ENCODE assay signal across 20 cellular contexts in genomic region chr10:26043469-26043868, GRCh38.
"Had no signal": no experiment of that assay in that cellular context is flagged by ENCODE, and none has a peak within 500 bp of the region (broad histone marks: within the 10 kb centered on the region; RNA-seq: fewer than 3 reads in every experiment).

No MANE protein-coding gene starts in this region.

- H3K36me3 Mint-ChIP-seq: natural killer cell treated with Interleukin-12 subunit alpha and Interleukin-12 subunit beta and Interleukin-15 and Interleukin-18, amount 100 ng/mL, for 72 hours; neural progenitor cell had no signal

- DNase-seq: colonic mucosa; effector CD4-positive, alpha-beta T cell; endodermal cell; erythroblast; head of caudate nucleus; mesenchymal stem cell; midbrain; occipital lobe; pancreas; stimulated activated CD4-positive, alpha-beta T cell treated with anti-CD3 and anti-CD28 coated beads, Interleukin-2, amount 100 ng/mL, for 48 hours; stimulated activated naive CD8-positive, alpha-beta T cell treated with anti-CD3 and anti-CD28 coated beads, Interleukin-15, Interleukin-2, amounts not matched to agents 100 U/mL and 50 U/mL, for 24 hours; uterus had no signal

- H3K27ac Mint-ChIP-seq: endodermal cell; natural killer cell treated with Interleukin-12 subunit alpha and Interleukin-12 subunit beta and Interleukin-15 and Interleukin-18, amount 100 ng/mL, for 72 hours; neural progenitor cell had no signal

- H3K4me3 Mint-ChIP-seq: endodermal cell; natural killer cell treated with Interleukin-12 subunit alpha and Interleukin-12 subunit beta and Interleukin-15 and Interleukin-18, amount 100 ng/mL, for 72 hours; neural progenitor cell had no signal

- H3K4me1 Mint-ChIP-seq: neural progenitor cell had no signal

- H3K4me1 ChIP-seq: colonic mucosa, lower lobe of right lung, neural progenitor cell, pancreas, prostate gland, transverse colon, uterus had no signal

- H3K36me3 ChIP-seq: colonic mucosa, lower lobe of right lung, neural progenitor cell, pancreas, prostate gland, suprapubic skin, transverse colon, uterus had no signal

- H3K27ac ChIP-seq: colonic mucosa, hepatocyte, lower lobe of right lung, neural progenitor cell, pancreas, prostate gland, suprapubic skin, transverse colon, uterus had no signal

- H3K9me3 Mint-ChIP-seq: endodermal cell, neural progenitor cell had no signal

- H3K27me3 ChIP-seq: colonic mucosa, hepatocyte, neural progenitor cell, pancreas, suprapubic skin, transverse colon, uterus had no signal

- H3K27me3 Mint-ChIP-seq: natural killer cell treated with Interleukin-12 subunit alpha and Interleukin-12 subunit beta and Interleukin-15 and Interleukin-18, amount 100 ng/mL, for 72 hours had no signal

- ATAC-seq: stimulated activated naive CD8-positive, alpha-beta T cell treated with anti-CD3 and anti-CD28 coated beads, Interleukin-15, Interleukin-2, amounts not matched to agents 100 U/mL and 50 U/mL, for 24 hours had no signal

- H3K9me3 ChIP-seq: colonic mucosa, lower lobe of right lung, pancreas, prostate gland, suprapubic skin, transverse colon, uterus had no signal

- H3K4me3 ChIP-seq: colonic mucosa, hepatocyte, lower lobe of right lung, neural progenitor cell, pancreas, prostate gland, smooth muscle cell, suprapubic skin, transverse colon, uterus had no signal
